9 cellular contexts compared by ENCODE assay signal in genomic region chr7:93148135-93148534, GRCh38.
DNase-seq lines count a peak whose midpoint lies in the region; ATAC-seq and TF ChIP-seq lines count a peak whose summit lies in the region.
"Had no signal": no experiment of that assay in that cellular context is flagged by ENCODE, and none has a peak within 500 bp of the region (broad histone marks: within the 10 kb centered on the region; RNA-seq: fewer than 3 reads in every experiment).

SAMD9L (minus strand) TSS chr7:93148385; CDS start chr7:93135971, 12,414 bp downstream.

- H3K9me3 ChIP-seq in RWPE2 (ENCODE audit: severe bottlenecking) = no peaks in the 10 kb centered on the region

- H3K27me3 ChIP-seq in RWPE2 (ENCODE audit: insufficient read depth, poor library complexity, severe bottlenecking) = no peaks in the 10 kb centered on the region

- H3K4me1 ChIP-seq in RWPE2 (ENCODE audit: insufficient read depth, poor library complexity, severe bottlenecking) = peaks cover 5% of the 10 kb centered on the region

- ATAC-seq in activated CD4-positive, CD25-positive, alpha-beta regulatory T cell treated with anti-CD3 and anti-CD28 coated beads, Interleukin-2, amount 50 U/mL, for 24 hours = peak; percentile 58 to 72
- peak; percentile 57 for ATAC-seq in HG02938 (IDR thresholded peaks at IDR 0.05; ENCODE audit: unreplicated experiment)
- ATAC-seq in RWPE2 (ENCODE audit: low read depth) = peak; percentile 47; the same call in 1 of the 3 replicates

- no peak for DNase-seq in activated CD4-positive, CD25-positive, alpha-beta regulatory T cell (lab: John Stamatoyannopoulos, UW)
- DNase-seq in RWPE2 (ENCODE audit: low spot score) = no peak
- DNase-seq in epithelial cell of esophagus (ENCODE audit: low read depth) = peak; percentile 20
- peak; percentile 53 for DNase-seq in pons (ENCODE audit: low spot score)
- no peak for DNase-seq in NCI-H2171 (lab: John Stamatoyannopoulos, UW)
- DNase-seq in D341Med (ENCODE audit: low spot score) = no peak

- no peak within 1 kb of the TSS for H3K27ac ChIP-seq in RWPE2 (ENCODE audit: poor library complexity, severe bottlenecking)
- H3K27ac ChIP-seq: C4-2B had no signal

- H3K36me3 ChIP-seq in RWPE2 (ENCODE audit: low read depth) = no peaks in the 10 kb centered on the region

- H3K4me3 ChIP-seq in RWPE2 (ENCODE audit: severe bottlenecking) (peak within 1 kb of the TSS; percentile 23), epithelial cell of esophagus (ENCODE audit: low read length) (peak within 1 kb of the TSS; percentile 0)

- TF ChIP-seq CTCF in RWPE2 (IDR thresholded peaks at IDR 0.05; ENCODE audit: poor library complexity, severe bottlenecking) (no peak), epithelial cell of esophagus (IDR thresholded peaks at IDR 0.05; ENCODE audit: insufficient read depth, low read depth, low read length, missing control alignments) (no peak)

Comparison
In these comparisons a context has a peak if more than half of its experiments do, and no peak if none do; other contexts are left out.
1. DNase-seq: peak in epithelial cell of esophagus (single experiment) and pons (single experiment); none in activated CD4-positive, CD25-positive, alpha-beta regulatory T cell (0 of 4), RWPE2 (single experiment), NCI-H2171 (single experiment) and D341Med (single experiment).
2. Peak in every context shown above with its lines, with median percentiles within 50 percentile points of each other: ATAC-seq.